In genomic region chr12:55019784-55020183, GRCh38 we compare ENCODE assay signal across 9 cellular contexts. TPM values are rescaled to one million over a fixed set of nuclear protein-coding genes. Genes with fewer than 3 reads are reported as not detected.
DNase-seq lines count a peak whose midpoint lies in the region; ATAC-seq and TF ChIP-seq lines count a peak whose summit lies in the region.
"Had no signal": no experiment of that assay in that cellular context is flagged by ENCODE, and none has a peak within 500 bp of the region (broad histone marks: within the 10 kb centered on the region; RNA-seq: fewer than 3 reads in every experiment).

Gene NEUROD4 (plus strand): TSS chr12:55019974. CDS start chr12:55026440, 6,466 bp downstream.

- no peaks in the 10 kb centered on the region for H3K36me3 ChIP-seq in CD8-positive, alpha-beta T cell (ENCODE audit: insufficient read depth, low read length)
- H3K36me3 ChIP-seq in SJSA1 = no peaks in the 10 kb centered on the region
- H3K36me3 ChIP-seq in uterus = no peaks in the 10 kb centered on the region

- TF ChIP-seq CTCF in CD8-positive, alpha-beta T cell (IDR thresholded peaks at IDR 0.05) = no peak
- TF ChIP-seq CTCF in uterus (IDR thresholded peaks at IDR 0.05) = no peak

- CTCF ChIA-PET in CD8-positive, alpha-beta T cell (lab: Charles Lee) = interaction anchor here (0.8 to 1.6 kb wide), 3 partner anchors 27 to 54 kb away, joined by 3 to 4 read pairs (median 3); no protein-coding TSS in a partner anchor

- no peaks in the 10 kb centered on the region for H3K9me3 Mint-ChIP-seq in CD8-positive, alpha-beta T cell
- H3K9me3 Mint-ChIP-seq in natural killer cell treated with Interleukin-12 subunit alpha and Interleukin-12 subunit beta and Interleukin-15 and Interleukin-18, amount 100 ng/mL, for 72 hours = no peaks in the 10 kb centered on the region
- H3K9me3 Mint-ChIP-seq: dendritic cell treated with granulocyte-macrophage colony-stimulating factor and Interleukin-4, amounts not matched to agents 40 ng/mL and 50 ng/mL, for 4 days had no signal

- ATAC-seq in CD8-positive, alpha-beta T cell = peak; percentile 65
- peak; percentile 51 for ATAC-seq in HG02973 (IDR thresholded peaks at IDR 0.05; ENCODE audit: unreplicated experiment)
- peak; percentile 58 to 65 for ATAC-seq in natural killer cell treated with Interleukin-12 subunit alpha and Interleukin-12 subunit beta and Interleukin-15 and Interleukin-18, amount 100 ng/mL, for 72 hours

- H3K4me1 ChIP-seq in CD8-positive, alpha-beta T cell (ENCODE audit: insufficient read depth, low read length) = no peaks in the 10 kb centered on the region
- no peaks in the 10 kb centered on the region for H3K4me1 ChIP-seq in SJSA1 (replicated peaks)
- no peaks in the 10 kb centered on the region for H3K4me1 ChIP-seq in uterus

- DNase-seq in CD8-positive, alpha-beta T cell = peak in 2 of 7 experiments; percentile 15 to 20
- DNase-seq in SJSA1 (ENCODE audit: low read depth in 1 of 2, low spot score in 2 of 2) (peak; percentile 24 to 44), fibroblast of gingiva (ENCODE audit: low read depth) (peak; percentile 20), NCI-H2107 (lab: John Stamatoyannopoulos, UW) (no peak), NCI-H1092 treated with DMSO at 0.1 percent for 48 hours (lab: John Stamatoyannopoulos, UW) (no peak), uterus (no peak)
- DNase-seq in natural killer cell treated with Interleukin-12 subunit alpha and Interleukin-12 subunit beta and Interleukin-15 and Interleukin-18, amount 100 ng/mL, for 72 hours (ENCODE audit: low spot score) = no peak

- H3K27ac ChIP-seq in CD8-positive, alpha-beta T cell (ENCODE audit: low read depth, low read length) = no peak within 1 kb of the TSS
- H3K27ac ChIP-seq in SJSA1 (no peak within 1 kb of the TSS), uterus (no peak within 1 kb of the TSS)

- H3K27me3 Mint-ChIP-seq in CD8-positive, alpha-beta T cell (ENCODE audit: low read depth) = peaks cover 35% of the 10 kb centered on the region
- H3K27me3 Mint-ChIP-seq in natural killer cell treated with Interleukin-12 subunit alpha and Interleukin-12 subunit beta and Interleukin-15 and Interleukin-18, amount 100 ng/mL, for 72 hours = peaks cover 43 to 46% of the 10 kb centered on the region in 2 donors

- peaks cover 6% of the 10 kb centered on the region for H3K4me1 Mint-ChIP-seq in CD8-positive, alpha-beta T cell (ENCODE audit: low read depth)
- H3K4me1 Mint-ChIP-seq in natural killer cell treated with Interleukin-12 subunit alpha and Interleukin-12 subunit beta and Interleukin-15 and Interleukin-18, amount 100 ng/mL, for 72 hours (ENCODE audit: low read depth in 2 of 2) = peaks cover 7 to 11% of the 10 kb centered on the region in 2 donors

- H3K4me3 ChIP-seq in CD8-positive, alpha-beta T cell (ENCODE audit: low read depth, low read length) = no peak within 1 kb of the TSS
- H3K4me3 ChIP-seq in SJSA1 (no peak within 1 kb of the TSS), uterus (no peak within 1 kb of the TSS)

- POLR2A ChIA-PET in CD8-positive, alpha-beta T cell (lab: Charles Lee) = no interaction called here

- no peak for TF ChIP-seq POLR2A in uterus (IDR thresholded peaks at IDR 0.05)

- H3K9me3 ChIP-seq in CD8-positive, alpha-beta T cell (ENCODE audit: low read length) = no peaks in the 10 kb centered on the region
- H3K9me3 ChIP-seq in SJSA1 (replicated peaks) (no peaks in the 10 kb centered on the region), uterus (no peaks in the 10 kb centered on the region)

- H3K36me3 Mint-ChIP-seq in CD8-positive, alpha-beta T cell = no peaks in the 10 kb centered on the region
- H3K36me3 Mint-ChIP-seq in natural killer cell treated with Interleukin-12 subunit alpha and Interleukin-12 subunit beta and Interleukin-15 and Interleukin-18, amount 100 ng/mL, for 72 hours = no peaks in the 10 kb centered on the region

- no peak within 1 kb of the TSS for H3K4me3 Mint-ChIP-seq in CD8-positive, alpha-beta T cell
- H3K4me3 Mint-ChIP-seq in natural killer cell treated with Interleukin-12 subunit alpha and Interleukin-12 subunit beta and Interleukin-15 and Interleukin-18, amount 100 ng/mL, for 72 hours = no peak within 1 kb of the TSS
- H3K4me3 Mint-ChIP-seq: dendritic cell treated with granulocyte-macrophage colony-stimulating factor and Interleukin-4, amounts not matched to agents 40 ng/mL and 50 ng/mL, for 4 days had no signal

- H3K27ac Mint-ChIP-seq in CD8-positive, alpha-beta T cell = no peak within 1 kb of the TSS
- H3K27ac Mint-ChIP-seq in natural killer cell treated with Interleukin-12 subunit alpha and Interleukin-12 subunit beta and Interleukin-15 and Interleukin-18, amount 100 ng/mL, for 72 hours = no peak within 1 kb of the TSS
- H3K27ac Mint-ChIP-seq: dendritic cell treated with granulocyte-macrophage colony-stimulating factor and Interleukin-4, amounts not matched to agents 40 ng/mL and 50 ng/mL, for 4 days had no signal

- intact Hi-C loops in CD8-positive, alpha-beta T cell (cut with DNase I, micrococcal nuclease) = no loop called here
- intact Hi-C loops in uterus (cut with DNase I; ENCODE audit: low total_unique reads) = no loop called here

- H3K27me3 ChIP-seq in CD8-positive, alpha-beta T cell (ENCODE audit: insufficient read depth, low read length) = peaks cover 8% of the 10 kb centered on the region
- H3K27me3 ChIP-seq in SJSA1 (replicated peaks) (no peaks in the 10 kb centered on the region; the same call in 1 of the 2 replicates), uterus (no peaks in the 10 kb centered on the region)

RNA-seq across cellular contexts. Expression of gene NEUROD4, which starts in this region (rescaled TPM):
- not detected for total RNA-seq in CD8-positive, alpha-beta T cell
- total RNA-seq in SJSA1 (2014; rRNA removed; shearing (Covaris generic)) = not detected in 2 replicates
- not detected for total RNA-seq in natural killer cell treated with Interleukin-12 subunit alpha and Interleukin-12 subunit beta and Interleukin-15 and Interleukin-18, amount 100 ng/mL, for 72 hours
- total RNA-seq in uterus = not detected

Comparison
In these comparisons a context has a peak if more than half of its experiments do, and no peak if none do; other contexts are left out.
1. Peak in ATAC-seq in CD8-positive, alpha-beta T cell; RNA of the gene not detected or under 1 TPM.
2. Peak in DNase-seq in SJSA1; RNA of the gene not detected or under 1 TPM.
3. Peak in ATAC-seq in natural killer cell treated with Interleukin-12 subunit alpha and Interleukin-12 subunit beta and Interleukin-15 and Interleukin-18, amount 100 ng/mL, for 72 hours; RNA of the gene not detected or under 1 TPM.